In the genomic region with DNA sequence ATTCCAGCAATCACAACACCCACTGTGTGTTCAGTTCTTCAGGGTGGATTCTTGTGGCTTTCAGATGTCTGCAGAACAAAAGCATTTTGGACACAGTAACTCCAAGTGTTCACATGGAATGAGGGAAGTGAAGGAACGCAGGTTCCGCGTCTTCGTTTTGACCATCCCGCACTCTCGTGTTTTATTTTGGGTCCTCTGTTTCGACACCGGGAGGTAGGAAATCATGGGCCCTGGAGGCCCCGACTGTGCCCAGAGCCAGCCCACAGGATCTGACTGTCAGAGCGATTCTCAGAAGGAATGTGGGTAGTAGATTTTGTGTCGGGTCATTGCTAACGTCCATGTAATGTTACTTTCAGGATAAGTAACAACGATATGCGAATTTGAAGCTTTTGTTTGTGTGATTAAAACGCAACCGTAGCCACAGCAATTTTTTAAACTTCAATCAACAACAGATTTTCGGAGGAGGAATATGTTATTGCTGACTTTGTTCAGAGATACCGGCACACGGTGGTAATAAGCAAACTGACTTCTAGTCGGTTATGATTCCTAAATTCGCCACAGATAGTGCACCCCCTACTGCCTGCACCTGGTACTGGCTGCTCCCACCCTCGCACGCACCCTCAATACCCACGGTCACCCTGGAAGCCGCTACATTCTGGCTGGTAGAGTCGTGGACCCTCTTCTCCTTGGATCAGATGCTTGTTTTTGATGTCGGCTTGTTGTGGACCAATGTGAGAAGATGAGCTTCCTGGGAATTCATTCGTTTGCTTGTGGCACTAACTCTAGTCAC, we compare ENCODE assay signal across 1 cellular context.
TF ChIP-seq lines count a peak whose summit lies in the region.

No MANE protein-coding gene starts in this region.

TF ChIP-seq in H1, 55 proteins besides CTCF, POLR2A, EP300 and RAD21:
- TF ChIP-seq SIN3A (conservative IDR thresholded peaks at IDR 0.05 in 1 of 2, IDR thresholded peaks at IDR 0.05 in 1 of 2; ENCODE audit: low read depth in 1 of 2, low read length in 2 of 2) (no peak), RNF2 (IDR thresholded peaks at IDR 0.05; ENCODE audit: borderline replicate concordance, low read depth, low read length, missing control alignments, poor library complexity, severe bottlenecking) (no peak), POLR2AphosphoS5 (IDR thresholded peaks at IDR 0.05; ENCODE audit: low read depth, low read length) (no peak), CBX8 (IDR thresholded peaks at IDR 0.05; ENCODE audit: borderline replicate concordance, low read depth, low read length) (no peak), EZH2 (IDR thresholded peaks at IDR 0.05; ENCODE audit: low read depth, low read length, severe bottlenecking) (no peak), BACH1 (IDR thresholded peaks at IDR 0.05; ENCODE audit: low read length) (no peak), PHF8 (conservative IDR thresholded peaks at IDR 0.05; ENCODE audit: low read depth, low read length) (no peak), HDAC2 (IDR thresholded peaks at IDR 0.05; ENCODE audit: borderline replicate concordance in 1 of 2, low read depth in 2 of 2, low read length in 2 of 2) (no peak)
- TF ChIP-seq, protein P1, sequence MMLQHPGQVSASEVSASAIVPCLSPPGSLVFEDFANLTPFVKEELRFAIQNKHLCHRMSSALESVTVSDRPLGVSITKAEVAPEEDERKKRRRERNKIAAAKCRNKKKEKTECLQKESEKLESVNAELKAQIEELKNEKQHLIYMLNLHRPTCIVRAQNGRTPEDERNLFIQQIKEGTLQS (IDR thresholded peaks at IDR 0.05; ENCODE audit: insufficient read depth, low read depth, low read length) = no peak
